Comparison of ENCODE assay signal across 1 cellular context in the genomic region with DNA sequence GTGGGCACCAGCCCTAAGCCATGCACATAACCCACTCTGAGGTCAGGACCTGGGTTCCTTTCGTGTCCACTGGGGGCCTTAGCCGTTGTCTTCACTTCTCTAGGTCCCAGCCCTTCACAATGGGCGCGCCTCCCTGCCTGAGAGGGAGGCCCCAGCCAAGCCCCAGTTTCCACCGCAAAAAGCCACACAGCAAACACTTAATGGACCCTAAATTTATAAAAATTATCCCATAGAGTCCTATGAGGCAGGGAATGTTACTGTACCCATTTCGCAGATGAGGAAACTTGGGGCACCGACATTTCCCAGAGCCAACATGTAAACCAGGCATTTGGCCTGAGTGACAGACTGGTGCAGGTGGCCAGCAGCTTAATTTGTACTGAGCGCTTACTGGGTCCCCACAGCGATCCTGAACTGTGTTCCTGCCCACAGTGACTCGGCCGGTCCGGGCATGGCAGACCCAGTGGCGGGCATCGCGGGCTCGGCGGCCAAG.
TF ChIP-seq lines count a peak whose summit lies in the region.

No MANE protein-coding gene starts in this region.

TF ChIP-seq in GM23338, 12 proteins besides CTCF, POLR2A, EP300 and RAD21 (continued from another document):
- TF ChIP-seq, protein P1, sequence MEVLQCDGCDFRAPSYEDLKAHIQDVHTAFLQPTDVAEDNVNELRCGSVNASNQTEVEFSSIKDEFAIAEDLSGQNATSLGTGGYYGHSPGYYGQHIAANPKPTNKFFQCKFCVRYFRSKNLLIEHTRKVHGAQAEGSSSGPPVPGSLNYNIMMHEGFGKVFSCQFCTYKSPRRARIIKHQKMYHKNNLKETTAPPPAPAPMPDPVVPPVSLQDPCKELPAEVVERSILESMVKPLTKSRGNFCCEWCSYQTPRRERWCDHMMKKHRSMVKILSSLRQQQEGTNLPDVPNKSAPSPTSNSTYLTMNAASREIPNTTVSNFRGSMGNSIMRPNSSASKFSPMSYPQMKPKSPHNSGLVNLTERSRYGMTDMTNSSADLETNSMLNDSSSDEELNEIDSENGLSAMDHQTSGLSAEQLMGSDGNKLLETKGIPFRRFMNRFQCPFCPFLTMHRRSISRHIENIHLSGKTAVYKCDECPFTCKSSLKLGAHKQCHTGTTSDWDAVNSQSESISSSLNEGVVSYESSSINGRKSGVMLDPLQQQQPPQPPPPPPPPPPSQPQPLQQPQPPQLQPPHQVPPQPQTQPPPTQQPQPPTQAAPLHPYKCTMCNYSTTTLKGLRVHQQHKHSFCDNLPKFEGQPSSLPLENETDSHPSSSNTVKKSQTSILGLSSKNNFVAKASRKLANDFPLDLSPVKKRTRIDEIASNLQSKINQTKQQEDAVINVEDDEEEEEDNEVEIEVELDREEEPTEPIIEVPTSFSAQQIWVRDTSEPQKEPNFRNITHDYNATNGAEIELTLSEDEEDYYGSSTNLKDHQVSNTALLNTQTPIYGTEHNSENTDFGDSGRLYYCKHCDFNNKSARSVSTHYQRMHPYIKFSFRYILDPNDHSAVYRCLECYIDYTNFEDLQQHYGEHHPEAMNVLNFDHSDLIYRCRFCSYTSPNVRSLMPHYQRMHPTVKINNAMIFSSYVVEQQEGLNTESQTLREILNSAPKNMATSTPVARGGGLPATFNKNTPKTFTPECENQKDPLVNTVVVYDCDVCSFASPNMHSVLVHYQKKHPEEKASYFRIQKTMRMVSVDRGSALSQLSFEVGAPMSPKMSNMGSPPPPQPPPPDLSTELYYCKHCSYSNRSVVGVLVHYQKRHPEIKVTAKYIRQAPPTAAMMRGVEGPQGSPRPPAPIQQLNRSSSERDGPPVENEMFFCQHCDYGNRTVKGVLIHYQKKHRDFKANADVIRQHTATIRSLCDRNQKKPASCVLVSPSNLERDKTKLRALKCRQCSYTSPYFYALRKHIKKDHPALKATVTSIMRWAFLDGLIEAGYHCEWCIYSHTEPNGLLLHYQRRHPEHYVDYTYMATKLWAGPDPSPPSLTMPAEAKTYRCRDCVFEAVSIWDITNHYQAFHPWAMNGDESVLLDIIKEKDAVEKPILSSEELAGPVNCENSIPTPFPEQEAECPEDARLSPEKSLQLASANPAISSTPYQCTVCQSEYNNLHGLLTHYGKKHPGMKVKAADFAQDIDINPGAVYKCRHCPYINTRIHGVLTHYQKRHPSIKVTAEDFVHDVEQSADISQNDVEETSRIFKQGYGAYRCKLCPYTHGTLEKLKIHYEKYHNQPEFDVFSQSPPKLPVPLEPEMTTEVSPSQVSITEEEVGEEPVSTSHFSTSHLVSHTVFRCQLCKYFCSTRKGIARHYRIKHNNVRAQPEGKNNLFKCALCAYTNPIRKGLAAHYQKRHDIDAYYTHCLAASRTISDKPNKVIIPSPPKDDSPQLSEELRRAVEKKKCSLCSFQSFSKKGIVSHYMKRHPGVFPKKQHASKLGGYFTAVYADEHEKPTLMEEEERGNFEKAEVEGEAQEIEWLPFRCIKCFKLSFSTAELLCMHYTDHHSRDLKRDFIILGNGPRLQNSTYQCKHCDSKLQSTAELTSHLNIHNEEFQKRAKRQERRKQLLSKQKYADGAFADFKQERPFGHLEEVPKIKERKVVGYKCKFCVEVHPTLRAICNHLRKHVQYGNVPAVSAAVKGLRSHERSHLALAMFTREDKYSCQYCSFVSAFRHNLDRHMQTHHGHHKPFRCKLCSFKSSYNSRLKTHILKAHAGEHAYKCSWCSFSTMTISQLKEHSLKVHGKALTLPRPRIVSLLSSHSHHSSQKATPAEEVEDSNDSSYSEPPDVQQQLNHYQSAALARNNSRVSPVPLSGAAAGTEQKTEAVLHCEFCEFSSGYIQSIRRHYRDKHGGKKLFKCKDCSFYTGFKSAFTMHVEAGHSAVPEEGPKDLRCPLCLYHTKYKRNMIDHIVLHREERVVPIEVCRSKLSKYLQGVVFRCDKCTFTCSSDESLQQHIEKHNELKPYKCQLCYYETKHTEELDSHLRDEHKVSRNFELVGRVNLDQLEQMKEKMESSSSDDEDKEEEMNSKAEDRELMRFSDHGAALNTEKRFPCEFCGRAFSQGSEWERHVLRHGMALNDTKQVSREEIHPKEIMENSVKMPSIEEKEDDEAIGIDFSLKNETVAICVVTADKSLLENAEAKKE (CRISPR knock-in tag; IDR thresholded peaks at IDR 0.05) = no peak
- TF ChIP-seq EZH2phosphoT487 (IDR thresholded peaks at IDR 0.05; ENCODE audit: unreplicated experiment) = no peak
- no peak for TF ChIP-seq JUNB (IDR thresholded peaks at IDR 0.05; ENCODE audit: unreplicated experiment)
- TF ChIP-seq EZH2 (IDR thresholded peaks at IDR 0.05; ENCODE audit: low read depth, unreplicated experiment) = no peak
- TF ChIP-seq, protein P2, sequence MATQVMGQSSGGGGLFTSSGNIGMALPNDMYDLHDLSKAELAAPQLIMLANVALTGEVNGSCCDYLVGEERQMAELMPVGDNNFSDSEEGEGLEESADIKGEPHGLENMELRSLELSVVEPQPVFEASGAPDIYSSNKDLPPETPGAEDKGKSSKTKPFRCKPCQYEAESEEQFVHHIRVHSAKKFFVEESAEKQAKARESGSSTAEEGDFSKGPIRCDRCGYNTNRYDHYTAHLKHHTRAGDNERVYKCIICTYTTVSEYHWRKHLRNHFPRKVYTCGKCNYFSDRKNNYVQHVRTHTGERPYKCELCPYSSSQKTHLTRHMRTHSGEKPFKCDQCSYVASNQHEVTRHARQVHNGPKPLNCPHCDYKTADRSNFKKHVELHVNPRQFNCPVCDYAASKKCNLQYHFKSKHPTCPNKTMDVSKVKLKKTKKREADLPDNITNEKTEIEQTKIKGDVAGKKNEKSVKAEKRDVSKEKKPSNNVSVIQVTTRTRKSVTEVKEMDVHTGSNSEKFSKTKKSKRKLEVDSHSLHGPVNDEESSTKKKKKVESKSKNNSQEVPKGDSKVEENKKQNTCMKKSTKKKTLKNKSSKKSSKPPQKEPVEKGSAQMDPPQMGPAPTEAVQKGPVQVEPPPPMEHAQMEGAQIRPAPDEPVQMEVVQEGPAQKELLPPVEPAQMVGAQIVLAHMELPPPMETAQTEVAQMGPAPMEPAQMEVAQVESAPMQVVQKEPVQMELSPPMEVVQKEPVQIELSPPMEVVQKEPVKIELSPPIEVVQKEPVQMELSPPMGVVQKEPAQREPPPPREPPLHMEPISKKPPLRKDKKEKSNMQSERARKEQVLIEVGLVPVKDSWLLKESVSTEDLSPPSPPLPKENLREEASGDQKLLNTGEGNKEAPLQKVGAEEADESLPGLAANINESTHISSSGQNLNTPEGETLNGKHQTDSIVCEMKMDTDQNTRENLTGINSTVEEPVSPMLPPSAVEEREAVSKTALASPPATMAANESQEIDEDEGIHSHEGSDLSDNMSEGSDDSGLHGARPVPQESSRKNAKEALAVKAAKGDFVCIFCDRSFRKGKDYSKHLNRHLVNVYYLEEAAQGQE (IDR thresholded peaks at IDR 0.05; ENCODE audit: unreplicated experiment) = no peak
- no peak for TF ChIP-seq NANOG (IDR thresholded peaks at IDR 0.05; ENCODE audit: borderline replicate concordance)
- no peak for TF ChIP-seq ZNF114 (CRISPR knock-in tag; IDR thresholded peaks at IDR 0.05)
- no peak for TF ChIP-seq ZNF331 (CRISPR knock-in tag; IDR thresholded peaks at IDR 0.05; ENCODE audit: low read depth)
- TF ChIP-seq CREB1 (CRISPR knock-in tag; IDR thresholded peaks at IDR 0.05; ENCODE audit: low read depth) = no peak
